Comparison of ENCODE assay signal across 16 cellular contexts in genomic region chr19:38547446-38547845, GRCh38.
"Had no signal": no experiment of that assay in that cellular context is flagged by ENCODE, and none has a peak within 500 bp of the region (broad histone marks: within the 10 kb centered on the region; RNA-seq: fewer than 3 reads in every experiment).

No MANE protein-coding gene starts in this region.

- H3K4me3 Mint-ChIP-seq: activated CD8-positive, alpha-beta T cell treated with anti-CD3 and anti-CD28 coated beads for 36 hours; activated naive CD4-positive, alpha-beta T cell treated with anti-CD3 and anti-CD28 coated beads, Interleukin-2, amount 50 U/mL, for 24 hours; nephron progenitor cell; stimulated activated effector memory CD8-positive, alpha-beta T cell treated with anti-CD3 and anti-CD28 coated beads, Interleukin-12 subunit alpha, Interleukin-12 subunit beta, amount 100 ng/mL, for 72 hours had no signal

- ATAC-seq: activated CD8-positive, alpha-beta T cell treated with anti-CD3 and anti-CD28 coated beads for 36 hours; psoas muscle; stimulated activated effector memory CD8-positive, alpha-beta T cell treated with anti-CD3 and anti-CD28 coated beads, Interleukin-12 subunit alpha, Interleukin-12 subunit beta, amount 100 ng/mL, for 72 hours had no signal

- H3K9me3 Mint-ChIP-seq: activated CD8-positive, alpha-beta T cell treated with anti-CD3 and anti-CD28 coated beads for 36 hours; activated naive CD4-positive, alpha-beta T cell treated with anti-CD3 and anti-CD28 coated beads, Interleukin-2, amount 50 U/mL, for 24 hours; stimulated activated effector memory CD8-positive, alpha-beta T cell treated with anti-CD3 and anti-CD28 coated beads, Interleukin-12 subunit alpha, Interleukin-12 subunit beta, amount 100 ng/mL, for 72 hours had no signal

- H3K27ac Mint-ChIP-seq: activated CD8-positive, alpha-beta T cell treated with anti-CD3 and anti-CD28 coated beads for 36 hours; activated naive CD4-positive, alpha-beta T cell treated with anti-CD3 and anti-CD28 coated beads, Interleukin-2, amount 50 U/mL, for 24 hours; nephron progenitor cell; stimulated activated effector memory CD8-positive, alpha-beta T cell treated with anti-CD3 and anti-CD28 coated beads, Interleukin-12 subunit alpha, Interleukin-12 subunit beta, amount 100 ng/mL, for 72 hours had no signal

- DNase-seq: activated CD8-positive, alpha-beta memory T cell treated with anti-CD3 and anti-CD28 coated beads, Interleukin-2, amount 50 U/mL, for 4 hours; activated CD8-positive, alpha-beta T cell treated with anti-CD3 and anti-CD28 coated beads for 36 hours; activated effector memory CD4-positive, alpha-beta T cell treated with anti-CD3 and anti-CD28 coated beads, Interleukin-2, amount 50 U/mL, for 16 hours; activated T-cell treated with anti-CD3 and anti-CD28 coated beads, Interleukin-2, amount 50 U/mL, for 48 hours; adrenal gland; colonic mucosa; hippocampal formation; left ventricle myocardium inferior; nephron progenitor cell; occipital lobe; right lobe of liver; stimulated activated CD4-positive, alpha-beta T cell treated with anti-CD3 and anti-CD28 coated beads, Interleukin-2, amount 100 ng/mL, for 24 hours; thyroid gland had no signal

- H3K27me3 Mint-ChIP-seq: activated CD8-positive, alpha-beta T cell treated with anti-CD3 and anti-CD28 coated beads for 36 hours; activated naive CD4-positive, alpha-beta T cell treated with anti-CD3 and anti-CD28 coated beads, Interleukin-2, amount 50 U/mL, for 24 hours had no signal

- H3K36me3 Mint-ChIP-seq: activated naive CD4-positive, alpha-beta T cell treated with anti-CD3 and anti-CD28 coated beads, Interleukin-2, amount 50 U/mL, for 24 hours had no signal
